In genomic region chr17:21010705-21011596, GRCh38 we compare ENCODE assay signal across 23 cellular contexts. TPM values are rescaled to one million over a fixed set of nuclear protein-coding genes. Genes with fewer than 3 reads are reported as not detected.
DNase-seq lines count a peak whose midpoint lies in the region; ATAC-seq and TF ChIP-seq lines count a peak whose summit lies in the region.
"Had no signal": no experiment of that assay in that cellular context is flagged by ENCODE, and none has a peak within 500 bp of the region (broad histone marks: within the 10 kb centered on the region; RNA-seq: fewer than 3 reads in every experiment).

No MANE protein-coding gene starts in this region.

- no peaks in the 10 kb centered on the region for H3K27me3 Mint-ChIP-seq in activated naive CD4-positive, alpha-beta T cell treated with anti-CD3 and anti-CD28 coated beads for 36 hours (ENCODE audit: low read depth)
- H3K27me3 Mint-ChIP-seq in IgD-negative memory B cell (no peaks in the 10 kb centered on the region), endothelial cell (ENCODE audit: unreplicated experiment) (peaks cover 6% of the 10 kb centered on the region)
- H3K27me3 Mint-ChIP-seq in T-helper 2 cell treated with Interferon-gamma antibody and Interleukin-4, amounts not matched to agents 5 μg/mL and 100 μg/mL, for 36 hours (ENCODE audit: low read depth), result no peaks in the 10 kb centered on the region
- H3K27me3 Mint-ChIP-seq: T-cell had no signal

- no peaks in the 10 kb centered on the region for H3K27me3 ChIP-seq in psoas muscle (ENCODE audit: insufficient read depth in 3 of 3, low read length in 2 of 3)
- H3K27me3 ChIP-seq: ascending aorta, BLaER1, testis had no signal

- H3K4me1 ChIP-seq in psoas muscle, result no peaks in the 10 kb centered on the region
- H3K4me1 ChIP-seq: ascending aorta, BLaER1 had no signal

- ATAC-seq in psoas muscle (peak; percentile 12 to 30 (median 18)), HG02798 (IDR thresholded peaks at IDR 0.05; ENCODE audit: poor library complexity, unreplicated experiment) (no peak)
- ATAC-seq: T-cell had no signal

- DNase-seq in activated naive CD4-positive, alpha-beta T cell treated with anti-CD3 and anti-CD28 coated beads for 36 hours, result no peak
- DNase-seq in activated naive CD4-positive, alpha-beta T cell treated with anti-CD3 and anti-CD28 coated beads, Interleukin-2, amount 50 U/mL, for 16 hours, result no peak
- DNase-seq in endothelial cell (ENCODE audit: low spot score) (no peak), psoas muscle (peak; percentile 7 to 44), NCI-H187 treated with DMSO at 0.1 percent for 48 hours (lab: John Stamatoyannopoulos, UW) (no peak)
- no peak for DNase-seq in T-helper 2 cell treated with Interferon-gamma antibody and Interleukin-4, amounts not matched to agents 5 μg/mL and 100 μg/mL, for 36 hours (ENCODE audit: low spot score)
- DNase-seq: activated CD4-positive, alpha-beta T cell treated with anti-CD3 and anti-CD28 coated beads, Interleukin-2, amount 50 U/mL, for 1 hour; activated CD8-positive, alpha-beta memory T cell treated with anti-CD3 and anti-CD28 coated beads, Interleukin-2, amount 50 U/mL, for 48 hours; activated gamma-delta T cell; Calu3; effector CD8-positive, alpha-beta T cell; KG1; NCI-H146; NCI-H2171 treated with DMSO at 0.1 percent for 48 hours; NCI-H774; occipital lobe; OCI-M1; T-cell; testis had no signal

- H3K27ac ChIP-seq in psoas muscle, result no peak overlapping the region
- H3K27ac ChIP-seq: ascending aorta, BLaER1, testis had no signal

- 68 to 79% (median 73%) methylated on average over 26 to 27 of the region's 27 CpGs for WGBS in psoas muscle, 3 donors

- peaks cover 9 to 100% of the 10 kb centered on the region in 2 donors for H3K36me3 ChIP-seq in psoas muscle (ENCODE audit: insufficient read depth in 1 of 2, low read depth in 1 of 2)

- H3K27ac Mint-ChIP-seq in activated naive CD4-positive, alpha-beta T cell treated with anti-CD3 and anti-CD28 coated beads for 36 hours, result peak overlapping the region; percentile 58
- H3K27ac Mint-ChIP-seq in IgD-negative memory B cell (peak overlapping the region in 2 of 3 donors; percentile 31 to 67), endothelial cell (ENCODE audit: unreplicated experiment) (no peak overlapping the region)
- no peak overlapping the region for H3K27ac Mint-ChIP-seq in T-helper 2 cell treated with Interferon-gamma antibody and Interleukin-4, amounts not matched to agents 5 μg/mL and 100 μg/mL, for 36 hours
- H3K27ac Mint-ChIP-seq: T-cell had no signal

- CTCF ChIA-PET in activated naive CD4-positive, alpha-beta T cell treated with anti-CD3 and anti-CD28 coated beads for 36 hours (lab: Charles Lee), result interaction anchor here (1.0 kb wide), 1 partner anchor 12 kb away, joined by 3 read pairs; no protein-coding TSS in a partner anchor

- H3K9me3 ChIP-seq in psoas muscle, result no peaks in the 10 kb centered on the region
- H3K9me3 ChIP-seq: ascending aorta, BLaER1, testis had no signal

- no peak overlapping the region for H3K4me3 Mint-ChIP-seq in activated naive CD4-positive, alpha-beta T cell treated with anti-CD3 and anti-CD28 coated beads for 36 hours
- no peak overlapping the region for H3K4me3 Mint-ChIP-seq in IgD-negative memory B cell
- peak overlapping the region; percentile 71 for H3K4me3 Mint-ChIP-seq in endothelial cell (ENCODE audit: unreplicated experiment)
- no peak overlapping the region for H3K4me3 Mint-ChIP-seq in T-helper 2 cell treated with Interferon-gamma antibody and Interleukin-4, amounts not matched to agents 5 μg/mL and 100 μg/mL, for 36 hours
- H3K4me3 Mint-ChIP-seq: T-cell had no signal

- intact Hi-C loops in activated naive CD4-positive, alpha-beta T cell treated with anti-CD3 and anti-CD28 coated beads for 36 hours (cut with micrococcal nuclease), result no loop called here
- intact Hi-C loops in psoas muscle (cut with DNase I), result no loop called here

- no peaks in the 10 kb centered on the region for H3K4me1 Mint-ChIP-seq in activated naive CD4-positive, alpha-beta T cell treated with anti-CD3 and anti-CD28 coated beads for 36 hours (ENCODE audit: low read depth)
- H3K4me1 Mint-ChIP-seq in IgD-negative memory B cell (peaks cover 0 to 4% (median 4%) of the 10 kb centered on the region in 3 donors), endothelial cell (ENCODE audit: unreplicated experiment) (peaks cover 14% of the 10 kb centered on the region)
- no peaks in the 10 kb centered on the region for H3K4me1 Mint-ChIP-seq in T-helper 2 cell treated with Interferon-gamma antibody and Interleukin-4, amounts not matched to agents 5 μg/mL and 100 μg/mL, for 36 hours (ENCODE audit: low read depth)

- H3K4me3 ChIP-seq in psoas muscle, result no peak overlapping the region
- H3K4me3 ChIP-seq: ascending aorta, BLaER1, testis had no signal

- H3K9me3 Mint-ChIP-seq in activated naive CD4-positive, alpha-beta T cell treated with anti-CD3 and anti-CD28 coated beads for 36 hours, result no peaks in the 10 kb centered on the region
- no peaks in the 10 kb centered on the region for H3K9me3 Mint-ChIP-seq in IgD-negative memory B cell
- no peaks in the 10 kb centered on the region for H3K9me3 Mint-ChIP-seq in endothelial cell (ENCODE audit: unreplicated experiment)
- no peaks in the 10 kb centered on the region for H3K9me3 Mint-ChIP-seq in T-helper 2 cell treated with Interferon-gamma antibody and Interleukin-4, amounts not matched to agents 5 μg/mL and 100 μg/mL, for 36 hours
- H3K9me3 Mint-ChIP-seq: T-cell had no signal

- TF ChIP-seq CTCF in endothelial cell (IDR thresholded peaks at IDR 0.05; ENCODE audit: unreplicated experiment) (no peak), psoas muscle (IDR thresholded peaks at IDR 0.05) (no peak)

- H3K36me3 Mint-ChIP-seq in activated naive CD4-positive, alpha-beta T cell treated with anti-CD3 and anti-CD28 coated beads for 36 hours (ENCODE audit: low read depth), result peaks cover 46% of the 10 kb centered on the region
- H3K36me3 Mint-ChIP-seq in IgD-negative memory B cell, result peaks cover 6% of the 10 kb centered on the region
- H3K36me3 Mint-ChIP-seq in endothelial cell (ENCODE audit: low read depth, unreplicated experiment), result peaks cover 68% of the 10 kb centered on the region
- peaks cover 64% of the 10 kb centered on the region for H3K36me3 Mint-ChIP-seq in T-helper 2 cell treated with Interferon-gamma antibody and Interleukin-4, amounts not matched to agents 5 μg/mL and 100 μg/mL, for 36 hours (ENCODE audit: low read depth)

RNA-seq across cellular contexts. Expression of gene USP22, which starts 31.9 kb away (rescaled TPM):
- total RNA-seq in activated naive CD4-positive, alpha-beta T cell treated with anti-CD3 and anti-CD28 coated beads for 36 hours, result 100 to 1,000 TPM; 140 to 144 TPM
- 43.2 TPM for polyA plus RNA-seq in IgD-negative memory B cell
- total RNA-seq in endothelial cell (ENCODE audit: unreplicated experiment), result 294 TPM
- total RNA-seq in psoas muscle, result 100 to 1,000 TPM; 150 to 287 (median 183) TPM
- polyA plus RNA-seq in psoas muscle, result 10 to 100 TPM; 46.4 to 80.5 (median 76.5) TPM

Comparison
In these comparisons a context has a peak if more than half of its experiments do, and no peak if none do; other contexts are left out.
1. DNase-seq: peak in psoas muscle (2 of 2); none in activated naive CD4-positive, alpha-beta T cell treated with anti-CD3 and anti-CD28 coated beads for 36 hours (single experiment), activated naive CD4-positive, alpha-beta T cell treated with anti-CD3 and anti-CD28 coated beads, Interleukin-2, amount 50 U/mL, for 16 hours (single experiment), endothelial cell (single experiment), NCI-H187 treated with DMSO at 0.1 percent for 48 hours (single experiment) and T-helper 2 cell treated with Interferon-gamma antibody and Interleukin-4, amounts not matched to agents 5 μg/mL and 100 μg/mL, for 36 hours (single experiment).
2. H3K27ac Mint-ChIP-seq: peak in activated naive CD4-positive, alpha-beta T cell treated with anti-CD3 and anti-CD28 coated beads for 36 hours (single experiment) and IgD-negative memory B cell (2 of 3); none in endothelial cell (single experiment) and T-helper 2 cell treated with Interferon-gamma antibody and Interleukin-4, amounts not matched to agents 5 μg/mL and 100 μg/mL, for 36 hours (single experiment).